21 cellular contexts compared by ENCODE assay signal in the genomic region with DNA sequence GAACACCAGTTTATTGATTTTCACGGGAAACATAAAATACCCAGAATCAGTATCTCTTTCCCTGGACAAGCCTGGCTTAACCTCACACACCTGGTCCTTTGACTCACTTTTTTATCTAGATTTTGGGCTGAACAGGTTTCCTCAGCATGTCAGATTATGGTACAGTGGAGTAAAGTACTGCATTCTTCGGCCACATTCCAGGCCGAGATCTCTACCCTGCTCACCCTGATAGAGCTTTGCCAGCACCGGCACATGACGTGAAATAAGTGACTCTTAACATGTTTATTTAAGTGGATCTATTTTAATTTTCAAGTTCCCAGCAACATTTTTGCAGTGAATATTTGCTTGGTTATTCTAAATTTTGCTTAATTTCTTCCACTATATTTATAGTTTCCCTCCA.
"Had no signal": no experiment of that assay in that cellular context is flagged by ENCODE, and none has a peak within 500 bp of the region (broad histone marks: within the 10 kb centered on the region; RNA-seq: fewer than 3 reads in every experiment).

No MANE protein-coding gene starts in this region.

- H3K36me3 ChIP-seq: gastrocnemius medialis, heart left ventricle, prostate gland, right lobe of liver, spleen, thoracic aorta had no signal

- H3K9me3 ChIP-seq: gastrocnemius medialis, heart left ventricle, prostate gland, right lobe of liver, spleen, thoracic aorta had no signal

- H3K4me1 ChIP-seq: prostate gland, spleen had no signal

- H3K27ac ChIP-seq: epithelial cell of prostate, gastrocnemius medialis, prostate gland, right lobe of liver, spleen, thoracic aorta had no signal

- DNase-seq: activated B cell treated with CpG ODN at 0.5 μM for 24 hours; activated CD4-positive, alpha-beta T cell treated with anti-CD3 and anti-CD28 coated beads for 48 hours; activated CD8-positive, alpha-beta T cell treated with anti-CD3 and anti-CD28 coated beads for 36 hours; activated effector memory CD4-positive, alpha-beta T cell treated with Interleukin-2 at 50 U/mL for 16 hours; activated T-cell treated with anti-CD3 and anti-CD28 coated beads, Interleukin-2, amount 50 U/mL, for 4 hours; amniotic stem cell; cerebellar nuclear complex; dermis blood vessel endothelial cell; effector memory CD8-positive, alpha-beta T cell; gastrocnemius medialis; heart left ventricle; left cardiac atrium; natural killer cell; right lobe of liver; spleen had no signal

- H3K27ac Mint-ChIP-seq: activated B cell treated with CpG ODN at 0.5 μM for 24 hours; activated CD8-positive, alpha-beta T cell treated with anti-CD3 and anti-CD28 coated beads for 36 hours; activated naive CD4-positive, alpha-beta T cell treated with anti-CD3 and anti-CD28 coated beads, Interleukin-2, amount 50 U/mL, for 24 hours; brain; effector memory CD8-positive, alpha-beta T cell; memory B cell; natural killer cell had no signal

- H3K27me3 ChIP-seq: gastrocnemius medialis, heart left ventricle, right lobe of liver, spleen had no signal

- H3K4me3 Mint-ChIP-seq: activated B cell treated with CpG ODN at 0.5 μM for 24 hours; activated CD8-positive, alpha-beta T cell treated with anti-CD3 and anti-CD28 coated beads for 36 hours; activated naive CD4-positive, alpha-beta T cell treated with anti-CD3 and anti-CD28 coated beads, Interleukin-2, amount 50 U/mL, for 24 hours; activated T-cell treated with anti-CD3 and anti-CD28 coated beads, Interleukin-2, amount 50 U/mL, for 4 hours; brain; effector memory CD8-positive, alpha-beta T cell; memory B cell; natural killer cell had no signal

- H3K9me3 Mint-ChIP-seq: activated B cell treated with CpG ODN at 0.5 μM for 24 hours; activated CD8-positive, alpha-beta T cell treated with anti-CD3 and anti-CD28 coated beads for 36 hours; activated naive CD4-positive, alpha-beta T cell treated with anti-CD3 and anti-CD28 coated beads, Interleukin-2, amount 50 U/mL, for 24 hours; activated T-cell treated with anti-CD3 and anti-CD28 coated beads, Interleukin-2, amount 50 U/mL, for 4 hours; effector memory CD8-positive, alpha-beta T cell; natural killer cell had no signal

- ATAC-seq: activated CD8-positive, alpha-beta T cell treated with anti-CD3 and anti-CD28 coated beads for 36 hours; activated T-cell treated with anti-CD3 and anti-CD28 coated beads, Interleukin-2, amount 50 U/mL, for 4 hours; effector memory CD8-positive, alpha-beta T cell; gastrocnemius medialis; natural killer cell had no signal

- H3K36me3 Mint-ChIP-seq: activated naive CD4-positive, alpha-beta T cell treated with anti-CD3 and anti-CD28 coated beads, Interleukin-2, amount 50 U/mL, for 24 hours; brain; natural killer cell had no signal

- H3K4me1 Mint-ChIP-seq: activated B cell treated with CpG ODN at 0.5 μM for 24 hours; activated naive CD4-positive, alpha-beta T cell treated with anti-CD3 and anti-CD28 coated beads, Interleukin-2, amount 50 U/mL, for 24 hours; memory B cell; natural killer cell had no signal

- H3K4me3 ChIP-seq: gastrocnemius medialis, heart left ventricle, prostate gland, right lobe of liver, spleen, thoracic aorta had no signal

- H3K27me3 Mint-ChIP-seq: brain had no signal
